Comparison of ENCODE assay signal across 1 cellular context in genomic region chr12:12934556-12934955, GRCh38.
TF ChIP-seq lines count a peak whose summit lies in the region.

No MANE protein-coding gene starts in this region.

TF ChIP-seq in IMR-90, 13 proteins besides CTCF, POLR2A, EP300 and RAD21:
- TF ChIP-seq BHLHE40 (IDR thresholded peaks at IDR 0.05; ENCODE audit: low read depth, low read length) (no peak), ELK1 (IDR thresholded peaks at IDR 0.05; ENCODE audit: borderline replicate concordance, low read depth, low read length) (no peak), USF2 (IDR thresholded peaks at IDR 0.05; ENCODE audit: low read depth, low read length) (no peak), MAZ (IDR thresholded peaks at IDR 0.05; ENCODE audit: borderline replicate concordance, low read depth, low read length) (no peak), RCOR1 (IDR thresholded peaks at IDR 0.05; ENCODE audit: insufficient replicate concordance, low read length) (no peak), MAFK (IDR thresholded peaks at IDR 0.05; ENCODE audit: low read depth, low read length) (no peak)
TF ChIP-seq in IMR-90: peak in this region for 0.
